In the genomic region with DNA sequence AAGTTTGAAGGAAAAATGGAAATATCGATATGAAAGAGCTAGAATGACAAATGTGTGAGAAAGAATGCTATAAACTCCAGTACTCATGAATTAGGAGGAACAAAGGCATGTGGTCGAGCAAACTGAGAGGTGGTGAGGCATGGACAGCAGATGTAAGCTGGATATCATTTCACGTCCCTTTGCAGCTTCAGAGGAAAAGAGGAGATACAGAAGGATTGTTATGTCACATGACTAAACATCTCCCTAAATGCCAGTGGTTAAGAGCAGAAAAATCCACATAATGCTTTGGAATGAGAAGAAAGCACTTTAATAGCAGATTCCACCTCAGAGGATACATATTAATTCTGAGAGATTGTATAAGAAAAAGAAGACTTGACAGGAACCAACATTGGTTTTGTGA, we compare ENCODE assay signal across 17 cellular contexts.
A peak's percentile ranks its signal among the peaks of the same experiment; 100 is the strongest.
DNase-seq lines count a peak whose midpoint lies in the region; ATAC-seq, FAIRE-seq and TF ChIP-seq lines count a peak whose summit lies in the region.
"Had no signal": no experiment of that assay in that cellular context is flagged by ENCODE, and none has a peak within 500 bp of the region (broad histone marks: within the 10 kb centered on the region; RNA-seq: fewer than 3 reads in every experiment).

No MANE protein-coding gene starts in this region.

- peak; percentile 39 for DNase-seq in AG08395 (ENCODE audit: low spot score)
- peak; percentile 47 for DNase-seq in GM03348 (ENCODE audit: low spot score)
- DNase-seq in myocyte (ENCODE audit: low read depth), result peak; percentile 69
- DNase-seq in small intestine, result no peak
- no peak for DNase-seq in NCI-H1436 (lab: John Stamatoyannopoulos, UW)
- no peak for DNase-seq in Right ventricle myocardium inferior (ENCODE audit: missing footprints)
- DNase-seq: CD4-positive, alpha-beta T cell; Karpas-422; MM.1S; NCI-H1105 treated with DMSO at 0.1 percent for 48 hours; NCI-H187; NCI-H446; NCI-H69; PC-9 had no signal

- H3K27me3 ChIP-seq in OCI-LY3 (ENCODE audit: low read depth, low read length) (no peaks in the 10 kb centered on the region), small intestine (ENCODE audit: control insufficient read depth in 2 of 2, insufficient read depth in 2 of 2, low read length in 2 of 2) (no peaks in the 10 kb centered on the region)

- H3K27ac ChIP-seq in OCI-LY3 (ENCODE audit: low read length) (no peak overlapping the region), small intestine (ENCODE audit: low read depth in 1 of 2, low read length in 1 of 2) (no peak overlapping the region)
- H3K27ac ChIP-seq: PC-9 had no signal

- peaks cover 12% of the 10 kb centered on the region for H3K4me1 ChIP-seq in OCI-LY3 (ENCODE audit: low read length)
- no peaks in the 10 kb centered on the region for H3K4me1 ChIP-seq in small intestine (ENCODE audit: control insufficient read depth in 2 of 2, insufficient read depth in 1 of 2, low read depth in 1 of 2, low read length in 1 of 2)

- H3K79me2 ChIP-seq in OCI-LY3 (ENCODE audit: low read length), result no peaks in the 10 kb centered on the region

- H3K9me3 ChIP-seq in OCI-LY3 (ENCODE audit: insufficient read depth, low read length) (no peaks in the 10 kb centered on the region), small intestine (ENCODE audit: control insufficient read depth, low read depth) (no peaks in the 10 kb centered on the region)

- no peak for TF ChIP-seq CTCF in OCI-LY3 (IDR thresholded peaks at IDR 0.05; ENCODE audit: low read depth, low read length)

- 63 to 69% (median 68%) methylated on average over 3 of the region's 3 CpGs for WGBS in small intestine, 3 donors

- peak overlapping the region; percentile 63 for H2AFZ ChIP-seq in OCI-LY3 (ENCODE audit: low read depth, low read length)
- H2AFZ ChIP-seq: PC-9 had no signal

- H3K4me2 ChIP-seq in OCI-LY3 (ENCODE audit: low read length), result no peak overlapping the region
- H3K4me2 ChIP-seq: PC-9 had no signal

- intact Hi-C loops in Right ventricle myocardium inferior (cut with DNase I), result no loop called here

- H3K9ac ChIP-seq in OCI-LY3 (ENCODE audit: low read length), result no peak overlapping the region

- H4K20me1 ChIP-seq in OCI-LY3 (ENCODE audit: insufficient read depth, low read length), result no peaks in the 10 kb centered on the region

- ATAC-seq in GM18498 (IDR thresholded peaks at IDR 0.05; ENCODE audit: unreplicated experiment), result no peak
- no peak for ATAC-seq in Right ventricle myocardium inferior
- ATAC-seq: GM12878 had no signal

- H3K36me3 ChIP-seq in OCI-LY3 (replicated peaks; ENCODE audit: low read depth, low read length), result no peaks in the 10 kb centered on the region
- no peaks in the 10 kb centered on the region for H3K36me3 ChIP-seq in small intestine (ENCODE audit: control insufficient read depth in 2 of 2, insufficient read depth in 2 of 2, low read length in 2 of 2)

- no peak overlapping the region for H3K4me3 ChIP-seq in OCI-LY3 (ENCODE audit: low read length)
- H3K4me3 ChIP-seq in small intestine (ENCODE audit: low read depth in 1 of 2, low read length in 2 of 2), result no peak overlapping the region
- H3K4me3 ChIP-seq: GM12878, PC-9 had no signal

- FAIRE-seq in small intestine (lab: Jason Lieb, UNC), result no peak
- FAIRE-seq: GM12878 had no signal

Comparison
In these comparisons a context has a peak if more than half of its experiments do, and no peak if none do; other contexts are left out.
1. DNase-seq: peak in AG08395 (single experiment), GM03348 (single experiment) and myocyte (single experiment); none in small intestine (single experiment), NCI-H1436 (single experiment) and Right ventricle myocardium inferior (single experiment).